3 cellular contexts compared by ENCODE assay signal in genomic region chr11:94238774-94239173, GRCh38.
TF ChIP-seq lines count a peak whose summit lies in the region.
"Not testable (repeated sequence)": the region's sequence is repeated elsewhere in the genome, so short reads cannot be mapped to it uniquely, and the experiment has no call there.

No MANE protein-coding gene starts in this region.

TF ChIP-seq in HEK293, 187 proteins besides CTCF, POLR2A, EP300 and RAD21:
- TF ChIP-seq SCRT2 (tag by site-specific recombination; IDR thresholded peaks at IDR 0.05) (peak; percentile 99), ZNF670 (tag by site-specific recombination; IDR thresholded peaks at IDR 0.05; ENCODE audit: low read depth) (peak; percentile 52; the same call in 1 of the 2 replicates), SCRT1 (tag by site-specific recombination; IDR thresholded peaks at IDR 0.05; ENCODE audit: borderline replicate concordance) (peak; percentile 99), ZNF202 (tag by site-specific recombination; IDR thresholded peaks at IDR 0.05; ENCODE audit: borderline replicate concordance) (0 out of 2 replicates have a peak, but pooled peaks have one; percentile 56), SETDB1 (IDR thresholded peaks at IDR 0.05; ENCODE audit: insufficient read length, low read length) (peak; percentile 5), ZNF114 (tag by site-specific recombination; IDR thresholded peaks at IDR 0.05) (0 out of 2 replicates have a peak, but pooled peaks have one; percentile 6), ZNF133 (tag by site-specific recombination; IDR thresholded peaks at IDR 0.05) (0 out of 2 replicates have a peak, but pooled peaks have one; percentile 25)
- TF ChIP-seq, protein P1, sequence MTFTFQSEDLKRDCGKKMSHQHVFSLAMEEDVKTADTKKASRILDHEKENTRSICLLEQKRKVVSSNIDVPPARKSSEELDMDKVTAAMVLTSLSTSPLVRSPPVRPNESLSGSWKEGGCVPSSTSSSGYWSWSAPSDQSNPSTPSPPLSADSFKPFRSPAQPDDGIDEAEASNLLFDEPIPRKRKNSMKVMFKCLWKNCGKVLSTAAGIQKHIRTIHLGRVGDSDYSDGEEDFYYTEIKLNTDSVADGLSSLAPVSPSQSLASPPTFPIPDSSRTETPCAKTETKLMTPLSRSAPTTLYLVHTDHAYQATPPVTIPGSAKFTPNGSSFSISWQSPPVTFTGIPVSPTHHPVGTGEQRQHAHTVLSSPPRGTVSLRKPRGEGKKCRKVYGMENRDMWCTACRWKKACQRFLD (tag by site-specific recombination; IDR thresholded peaks at IDR 0.05): 0 out of 2 replicates have a peak, but pooled peaks have one; percentile 48

TF ChIP-seq in K562, 482 proteins besides CTCF, POLR2A, EP300 and RAD21:
- TF ChIP-seq ZNF655 (CRISPR knock-in tag; IDR thresholded peaks at IDR 0.05) (peak; percentile 5; the same call in 1 of the 2 replicates), KLF1 (tag; IDR thresholded peaks at IDR 0.05) (0 out of 2 replicates have a peak, but pooled peaks have one; percentile 41), PHF21A (IDR thresholded peaks at IDR 0.05; ENCODE audit: borderline replicate concordance, low read depth) (0 out of 2 replicates have a peak, but pooled peaks have one; percentile 21)

TF ChIP-seq in HepG2, 621 proteins besides CTCF, POLR2A, EP300 and RAD21:
- TF ChIP-seq FOXP1 (IDR thresholded peaks at IDR 0.05) (peak; percentile 83), FOXA1 (IDR thresholded peaks at IDR 0.05) (peak; percentile 44; the same call in 1 of the 2 replicates), CREB1 (IDR thresholded peaks at IDR 0.05) (peak; percentile 56; the same call in 1 of the 2 replicates), PLRG1 (conservative IDR thresholded peaks at IDR 0.05) (peak; percentile 99), ATF7 (IDR thresholded peaks at IDR 0.05) (peak; percentile 33), SOX6 (IDR thresholded peaks at IDR 0.05) (peak; percentile 98), TRIM22 (IDR thresholded peaks at IDR 0.05) (peak; percentile 99), RAD51 (IDR thresholded peaks at IDR 0.05; ENCODE audit: borderline replicate concordance) (peak; percentile 59; the same call in 1 of the 2 replicates), SP1 (IDR thresholded peaks at IDR 0.05) (peak; percentile 69; the same call in 1 of the 2 replicates), NONO (IDR thresholded peaks at IDR 0.05) (peak; percentile 86), ARNT (IDR thresholded peaks at IDR 0.05) (peak; percentile 97), ZBTB40 (IDR thresholded peaks at IDR 0.05) (peak; percentile 40; the same call in 1 of the 2 replicates), LCORL (IDR thresholded peaks at IDR 0.05) (peak; percentile 79; the same call in 1 of the 2 replicates), NFRKB (IDR thresholded peaks at IDR 0.05) (peak; percentile 84), NBN (conservative IDR thresholded peaks at IDR 0.05) (peak; percentile 100), IKZF1 (IDR thresholded peaks at IDR 0.05) (peak; percentile 100), FOXK2 (IDR thresholded peaks at IDR 0.05) (peak; percentile 83), PHB2 (IDR thresholded peaks at IDR 0.05; ENCODE audit: partially characterized antibody) (peak; percentile 99), ATM (IDR thresholded peaks at IDR 0.05; ENCODE audit: borderline replicate concordance) (peak; percentile 91; the same call in 1 of the 2 replicates), ZNF282 (IDR thresholded peaks at IDR 0.05; ENCODE audit: partially characterized antibody) (peak; percentile 99)
- not testable (repeated sequence) for TF ChIP-seq FOXP1 (CRISPR knock-in tag; IDR thresholded peaks at IDR 0.05); FOXA1 (CRISPR knock-in tag; IDR thresholded peaks at IDR 0.05); CREB1 (CRISPR knock-in tag; IDR thresholded peaks at IDR 0.05); ATF7 (CRISPR knock-in tag; IDR thresholded peaks at IDR 0.05); SOX6 (CRISPR knock-in tag; IDR thresholded peaks at IDR 0.05); SP1 (CRISPR knock-in tag; IDR thresholded peaks at IDR 0.05); NONO (CRISPR knock-in tag; conservative IDR thresholded peaks at IDR 0.05); ZBTB40 (CRISPR knock-in tag; IDR thresholded peaks at IDR 0.05); LCORL (CRISPR knock-in tag; IDR thresholded peaks at IDR 0.05)
- TF ChIP-seq, protein P2, sequence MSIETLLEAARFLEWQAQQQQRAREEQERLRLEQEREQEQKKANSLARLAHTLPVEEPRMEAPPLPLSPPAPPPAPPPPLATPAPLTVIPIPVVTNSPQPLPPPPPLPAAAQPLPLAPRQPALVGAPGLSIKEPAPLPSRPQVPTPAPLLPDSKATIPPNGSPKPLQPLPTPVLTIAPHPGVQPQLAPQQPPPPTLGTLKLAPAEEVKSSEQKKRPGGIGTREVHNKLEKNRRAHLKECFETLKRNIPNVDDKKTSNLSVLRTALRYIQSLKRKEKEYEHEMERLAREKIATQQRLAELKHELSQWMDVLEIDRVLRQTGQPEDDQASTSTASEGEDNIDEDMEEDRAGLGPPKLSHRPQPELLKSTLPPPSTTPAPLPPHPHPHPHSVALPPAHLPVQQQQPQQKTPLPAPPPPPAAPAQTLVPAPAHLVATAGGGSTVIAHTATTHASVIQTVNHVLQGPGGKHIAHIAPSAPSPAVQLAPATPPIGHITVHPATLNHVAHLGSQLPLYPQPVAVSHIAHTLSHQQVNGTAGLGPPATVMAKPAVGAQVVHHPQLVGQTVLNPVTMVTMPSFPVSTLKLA (IDR thresholded peaks at IDR 0.05): peak; percentile 47; the same call in 1 of the 2 replicates
TF ChIP-seq in HepG2: peak in this region for 21; not testable (repeated sequence) for 600.
